Comparison of ENCODE assay signal across 31 cellular contexts in genomic region chr9:38215465-38215864, GRCh38.
"Had no signal": no experiment of that assay in that cellular context is flagged by ENCODE, and none has a peak within 500 bp of the region (broad histone marks: within the 10 kb centered on the region; RNA-seq: fewer than 3 reads in every experiment).

No MANE protein-coding gene starts in this region.

- H3K27ac Mint-ChIP-seq: activated CD4-positive, alpha-beta T cell treated with anti-CD3 and anti-CD28 coated beads, Interleukin-2, amount 10 ng/mL, durations not matched to agents 7 days and 5 days; activated CD8-positive, alpha-beta T cell treated with anti-CD3 and anti-CD28 coated beads for 36 hours; activated naive CD4-positive, alpha-beta T cell treated with anti-CD3 and anti-CD28 coated beads, Interleukin-2, amount 50 U/mL, for 72 hours; effector memory CD8-positive, alpha-beta T cell; mesothelial cell of epicardium; naive B cell; WTC11 had no signal

- H3K9me3 ChIP-seq: esophagus muscularis mucosa, heart right ventricle, prostate gland, testis, transverse colon had no signal

- H3K4me1 ChIP-seq: esophagus muscularis mucosa, foreskin keratinocyte, heart right ventricle, pancreas, prostate gland, testis, transverse colon had no signal

- DNase-seq: activated CD4-positive, alpha-beta T cell treated with anti-CD3 and anti-CD28 coated beads for 1 hour; activated CD4-positive, alpha-beta T cell treated with anti-CD3 and anti-CD28 coated beads, Interleukin-2, amount 10 ng/mL, durations not matched to agents 7 days and 5 days; activated CD8-positive, alpha-beta T cell treated with anti-CD3 and anti-CD28 coated beads for 36 hours; activated naive CD4-positive, alpha-beta T cell; activated T-cell treated with anti-CD3 and anti-CD28 coated beads, Interleukin-2, amount 50 U/mL, for 48 hours; dorsolateral prefrontal cortex; effector memory CD8-positive, alpha-beta T cell; foreskin keratinocyte; heart right ventricle; left ventricle myocardium superior; mammary epithelial cell; naive B cell; nucleus accumbens; pancreas; retina; stimulated activated CD4-positive, alpha-beta T cell treated with anti-CD3 and anti-CD28 coated beads, Interleukin-12 subunit alpha, Interleukin-12 subunit beta, amount 100 ng/mL, for 4 hours; stimulated activated CD4-positive, alpha-beta T cell treated with anti-CD3 and anti-CD28 coated beads, Interleukin-4, amount 100 ng/mL, for 1 hour; stimulated activated naive CD8-positive, alpha-beta T cell treated with anti-CD3 and anti-CD28 coated beads, Interleukin-15, Interleukin-2, amounts not matched to agents 100 U/mL and 50 U/mL, for 24 hours; T-helper 1 cell; testis; transverse colon had no signal

- ATAC-seq: activated CD8-positive, alpha-beta T cell treated with anti-CD3 and anti-CD28 coated beads for 36 hours; activated naive CD4-positive, alpha-beta T cell treated with anti-CD3 and anti-CD28 coated beads, Interleukin-2, amount 50 U/mL, for 72 hours; effector memory CD8-positive, alpha-beta T cell; foreskin keratinocyte; heart right ventricle; left ventricle myocardium superior; pancreas; sciatic nerve; stimulated activated naive CD8-positive, alpha-beta T cell treated with anti-CD3 and anti-CD28 coated beads, Interleukin-15, Interleukin-2, amounts not matched to agents 100 U/mL and 50 U/mL, for 24 hours had no signal

- H3K4me1 Mint-ChIP-seq: activated CD4-positive, alpha-beta T cell treated with anti-CD3 and anti-CD28 coated beads, Interleukin-2, amount 10 ng/mL, durations not matched to agents 7 days and 5 days; central memory CD8-positive, alpha-beta T cell; naive B cell had no signal

- H3K36me3 ChIP-seq: esophagus muscularis mucosa, heart right ventricle, pancreas, prostate gland, transverse colon had no signal

- H3K9me3 Mint-ChIP-seq: activated CD4-positive, alpha-beta T cell treated with anti-CD3 and anti-CD28 coated beads, Interleukin-2, amount 10 ng/mL, durations not matched to agents 7 days and 5 days; activated CD8-positive, alpha-beta T cell treated with anti-CD3 and anti-CD28 coated beads for 36 hours; central memory CD8-positive, alpha-beta T cell; effector memory CD8-positive, alpha-beta T cell; WTC11 had no signal

- H3K27me3 ChIP-seq: esophagus muscularis mucosa, pancreas, testis, transverse colon had no signal

- H3K36me3 Mint-ChIP-seq: activated naive CD4-positive, alpha-beta T cell treated with anti-CD3 and anti-CD28 coated beads, Interleukin-2, amount 50 U/mL, for 72 hours; naive B cell; WTC11 had no signal

- H3K4me3 ChIP-seq: dorsolateral prefrontal cortex, esophagus muscularis mucosa, heart right ventricle, pancreas, prostate gland, skin epidermis, testis, transverse colon had no signal

- H3K27ac ChIP-seq: dorsolateral prefrontal cortex, esophagus muscularis mucosa, foreskin keratinocyte, heart right ventricle, pancreas, prostate gland, skin epidermis, testis, transverse colon had no signal

- FAIRE-seq: bronchial epithelial cell, pancreas, TTC549 had no signal

- H3K4me3 Mint-ChIP-seq: activated CD4-positive, alpha-beta T cell treated with anti-CD3 and anti-CD28 coated beads, Interleukin-2, amount 10 ng/mL, durations not matched to agents 7 days and 5 days; activated CD8-positive, alpha-beta T cell treated with anti-CD3 and anti-CD28 coated beads for 36 hours; central memory CD8-positive, alpha-beta T cell; effector memory CD8-positive, alpha-beta T cell; mesothelial cell of epicardium; naive B cell; WTC11 had no signal
